In genomic region chr17:18698473-18699103, GRCh38 we compare ENCODE assay signal across 9 cellular contexts. TPM values are rescaled to one million over a fixed set of nuclear protein-coding genes. Genes with fewer than 3 reads are reported as not detected.
DNase-seq lines count a peak whose midpoint lies in the region; ATAC-seq and TF ChIP-seq lines count a peak whose summit lies in the region.
"Not testable (repeated sequence)": the region's sequence is repeated elsewhere in the genome, so short reads cannot be mapped to it uniquely, and the experiment has no call there.
"Had no signal": no experiment of that assay in that cellular context is flagged by ENCODE, and none has a peak within 500 bp of the region (broad histone marks: within the 10 kb centered on the region; RNA-seq: fewer than 3 reads in every experiment).

No MANE protein-coding gene starts in this region.

- H3K4me1 ChIP-seq in Caco-2; trophoblast cell (ENCODE audit: control insufficient read depth in 1 of 2, insufficient read depth in 2 of 2, low read length in 2 of 2); transverse colon: not testable (repeated sequence)

- peak overlapping the region; percentile 81 for H3K27ac Mint-ChIP-seq in Caco-2 (ENCODE audit: unreplicated experiment)
- peak overlapping the region; percentile 79 for H3K27ac Mint-ChIP-seq in activated CD8-positive, alpha-beta T cell treated with anti-CD3 and anti-CD28 coated beads for 36 hours
- H3K27ac Mint-ChIP-seq in central memory CD8-positive, alpha-beta T cell (ENCODE audit: low read depth) = not testable (repeated sequence)

- H3K27me3 Mint-ChIP-seq in Caco-2 (ENCODE audit: insufficient read depth, unreplicated experiment); activated CD8-positive, alpha-beta T cell treated with anti-CD3 and anti-CD28 coated beads for 36 hours; central memory CD8-positive, alpha-beta T cell: not testable (repeated sequence)

- TF ChIP-seq POLR2A in transverse colon (IDR thresholded peaks at IDR 0.05) = not testable (repeated sequence)

- H4K8ac ChIP-seq in trophoblast cell (ENCODE audit: low read depth, low read length) = peak overlapping the region; percentile 72

- not testable (repeated sequence) for H2AK5ac ChIP-seq in trophoblast cell (ENCODE audit: low read length)

- not testable (repeated sequence) for H3K36me3 Mint-ChIP-seq in Caco-2 (ENCODE audit: insufficient read depth, unreplicated experiment); activated CD8-positive, alpha-beta T cell treated with anti-CD3 and anti-CD28 coated beads for 36 hours (ENCODE audit: low read depth); central memory CD8-positive, alpha-beta T cell (ENCODE audit: insufficient read depth)

- peak overlapping the region; percentile 44 for H3K23ac ChIP-seq in trophoblast cell (ENCODE audit: low read length)

- peak overlapping the region; percentile 53 for H3K14ac ChIP-seq in trophoblast cell (ENCODE audit: low read length)

- not testable (repeated sequence) for H2BK12ac ChIP-seq in trophoblast cell (ENCODE audit: low read length)

- H3K9ac ChIP-seq in trophoblast cell (ENCODE audit: low read length) = not testable (repeated sequence)

- ATAC-seq in activated CD8-positive, alpha-beta T cell treated with anti-CD3 and anti-CD28 coated beads for 36 hours; central memory CD8-positive, alpha-beta T cell (replicated peaks; ENCODE audit: extremely low read depth, poor library complexity, severe bottlenecking): not testable (repeated sequence)

- not testable (repeated sequence) for H3K4me1 Mint-ChIP-seq in Caco-2 (ENCODE audit: low read depth, unreplicated experiment)
- H3K4me1 Mint-ChIP-seq in activated CD8-positive, alpha-beta T cell treated with anti-CD3 and anti-CD28 coated beads for 36 hours (ENCODE audit: low read depth) = peaks cover 14% of the 10 kb centered on the region
- peaks cover 11% of the 10 kb centered on the region for H3K4me1 Mint-ChIP-seq in central memory CD8-positive, alpha-beta T cell

- H3K79me1 ChIP-seq in trophoblast cell (ENCODE audit: low read length) = not testable (repeated sequence)

- not testable (repeated sequence) for H3K9me3 Mint-ChIP-seq in Caco-2 (ENCODE audit: unreplicated experiment); activated CD8-positive, alpha-beta T cell treated with anti-CD3 and anti-CD28 coated beads for 36 hours; central memory CD8-positive, alpha-beta T cell

- POLR2A ChIA-PET in Caco-2 (lab: Charles Lee) = interaction anchor here (0.7 kb wide), 1 partner anchor 306 kb away, joined by 3 read pairs; no protein-coding TSS in a partner anchor
- POLR2A ChIA-PET in activated CD8-positive, alpha-beta T cell treated with anti-CD3 and anti-CD28 coated beads for 36 hours (lab: Charles Lee) = not testable (repeated sequence)

- no CpG with 5 or more reads among the region's 8 CpGs for WGBS in trophoblast cell (ENCODE audit: extremely low coverage, insufficient coverage, insufficient read length)
- 50 to 95% methylated on average over 3 to 8 of the region's 8 CpGs for WGBS in transverse colon (ENCODE audit: low coverage in 1 of 2), 2 donors

- not testable (repeated sequence) for H3K9me3 ChIP-seq in Caco-2; MG63; trophoblast cell (ENCODE audit: insufficient read depth, low read depth, low read length); transverse colon

- intact Hi-C loops in Caco-2 (cut with micrococcal nuclease; ENCODE audit: unreplicated experiment); activated CD8-positive, alpha-beta T cell treated with anti-CD3 and anti-CD28 coated beads for 36 hours (cut with micrococcal nuclease); transverse colon (cut with DNase I; ENCODE audit: low total_unique reads): not testable (repeated sequence)

- not testable (repeated sequence) for H2BK5ac ChIP-seq in trophoblast cell (ENCODE audit: low read depth, low read length, poor library complexity)

- peak overlapping the region; percentile 93 for H4K12ac ChIP-seq in trophoblast cell (ENCODE audit: low read depth, low read length)

- H3K27me3 ChIP-seq in Caco-2 (replicated peaks; ENCODE audit: control insufficient read depth, insufficient read depth, low read length); MG63; trophoblast cell (ENCODE audit: insufficient read depth, low read length); transverse colon: not testable (repeated sequence)

- not testable (repeated sequence) for H3K4ac ChIP-seq in trophoblast cell (ENCODE audit: low read depth, low read length)

- H2AFZ ChIP-seq in trophoblast cell (ENCODE audit: insufficient read depth, low read length, poor library complexity) = peak overlapping the region; percentile 32

- H3K18ac ChIP-seq in trophoblast cell (ENCODE audit: low read length) = not testable (repeated sequence)

- CTCF ChIA-PET in Caco-2 (lab: Charles Lee) = interaction anchor here (1.3 kb wide), 1 partner anchor 73 kb away, joined by 6 read pairs; no protein-coding TSS in a partner anchor
- CTCF ChIA-PET in activated CD8-positive, alpha-beta T cell treated with anti-CD3 and anti-CD28 coated beads for 36 hours (lab: Charles Lee) = interaction anchor here (2.0 kb wide), 1 partner anchor 72 kb away, joined by 8 read pairs; no protein-coding TSS in a partner anchor

- H4K91ac ChIP-seq in trophoblast cell (ENCODE audit: low read depth, low read length) = not testable (repeated sequence)

- not testable (repeated sequence) for TF ChIP-seq CTCF in Caco-2 (IDR thresholded peaks at IDR 0.05; ENCODE audit: insufficient read depth in 1 of 2, low read depth in 1 of 2, low read length in 1 of 2, severe bottlenecking in 1 of 2, unreplicated experiment in 1 of 2); activated CD8-positive, alpha-beta T cell treated with anti-CD3 and anti-CD28 coated beads for 36 hours (IDR thresholded peaks at IDR 0.05); transverse colon (IDR thresholded peaks at IDR 0.05)

- peak overlapping the region; percentile 92 for H3K4me3 Mint-ChIP-seq in Caco-2 (ENCODE audit: unreplicated experiment)
- peak overlapping the region; percentile 85 for H3K4me3 Mint-ChIP-seq in activated CD8-positive, alpha-beta T cell treated with anti-CD3 and anti-CD28 coated beads for 36 hours
- peak overlapping the region; percentile 89 for H3K4me3 Mint-ChIP-seq in central memory CD8-positive, alpha-beta T cell

- H3K27ac ChIP-seq in trophoblast cell (ENCODE audit: low read depth, low read length) = not testable (repeated sequence)
- peak overlapping the region in 3 of 4 donors; percentile 56 to 73 (median 70) for H3K27ac ChIP-seq in transverse colon

- BruUV-seq in Caco-2 (replicated peaks; lab: Mats Ljungman, UMichigan) = TSS peak; percentile 49

- H3K4me3 ChIP-seq in Caco-2 (ENCODE audit: low read depth, low read length) (peak overlapping the region; percentile 45), MG63 (peak overlapping the region; percentile 49), transverse colon (peak overlapping the region; percentile 15 to 79 (median 51))
- not testable (repeated sequence) for H3K4me3 ChIP-seq in trophoblast cell (ENCODE audit: low read depth, low read length)

- in situ Hi-C loops in transverse colon (cut with MboI; ENCODE audit: low pct_ligation_motif_present in 1 of 4, low pct_unique_long_range_greater_than_20kb in 1 of 4, low sequenced_read_pairs in 3 of 4) = not testable (repeated sequence)

- TF ChIP-seq EP300 in transverse colon (IDR thresholded peaks at IDR 0.05; ENCODE audit: low read depth) = not testable (repeated sequence)

- DNase-seq in Caco-2; MG63; activated CD8-positive, alpha-beta T cell treated with anti-CD3 and anti-CD28 coated beads for 36 hours; central memory CD8-positive, alpha-beta T cell (ENCODE audit: low spot score in 2 of 2); trophoblast cell; transverse colon: not testable (repeated sequence)
- peak; percentile 2 for DNase-seq in germinal center (ENCODE audit: low spot score)
- DNase-seq in medulla oblongata (ENCODE audit: extremely low spot score) = peak; percentile 51

- H3K36me3 ChIP-seq in Caco-2 (ENCODE audit: control insufficient read depth, insufficient read depth, low read length); MG63; trophoblast cell (ENCODE audit: control insufficient read depth in 1 of 2, insufficient read depth in 2 of 2, low read length in 2 of 2); transverse colon: not testable (repeated sequence)

- not testable (repeated sequence) for H2BK120ac ChIP-seq in trophoblast cell (ENCODE audit: insufficient read depth, low read length, poor library complexity)

- H3K79me2 ChIP-seq in trophoblast cell (ENCODE audit: control insufficient read depth, insufficient read depth, low read length, poor library complexity) = not testable (repeated sequence)

- peak overlapping the region; percentile 73 for H3K4me2 ChIP-seq in trophoblast cell (ENCODE audit: low read length)

RNA-seq across cellular contexts. Expression of gene FOXO3B, which starts 16.5 kb away (rescaled TPM):
- total RNA-seq in Caco-2 (2022) (7.0 and 7.3 TPM in 2 replicates), transverse colon (10 to 100 TPM in 2 of 4 donors, 1 to 10 TPM in 2; 3.1 to 36.7 (median 12.4) TPM)
- total RNA-seq in MG63 (2014; rRNA removed; shearing (Covaris generic); ENCODE audit: low replicate concordance) = 4.5 TPM in 1 of 2 replicates, not detected in the other
- total RNA-seq in activated CD8-positive, alpha-beta T cell treated with anti-CD3 and anti-CD28 coated beads for 36 hours = 1 to 10 TPM; 7.2 to 7.5 TPM
- 5.0 and 5.3 TPM in 2 replicates for polyA plus RNA-seq in trophoblast cell (2013)

RNA-seq across cellular contexts. Expression of gene FBXW10, which starts 45.3 kb away (rescaled TPM):
- 0.11 TPM in 1 of 2 replicates, not detected in the other for total RNA-seq in Caco-2 (2022)
- not detected in 2 replicates for total RNA-seq in MG63 (2014; rRNA removed; shearing (Covaris generic); ENCODE audit: low replicate concordance)
- not detected for total RNA-seq in activated CD8-positive, alpha-beta T cell treated with anti-CD3 and anti-CD28 coated beads for 36 hours
- polyA plus RNA-seq in trophoblast cell (2013) = 0.03 and 0.04 TPM in 2 replicates
- total RNA-seq in transverse colon = under 1 TPM in 1 of 4 donors, not detected in 3; 0.27 TPM
- total RNA-seq: left ventricle myocardium superior had no signal

RNA-seq across cellular contexts. Expression of gene TBC1D28, which starts 54.4 kb away (rescaled TPM):
- total RNA-seq in Caco-2 (2022) (not detected in 2 replicates), transverse colon (not detected)
- total RNA-seq in MG63 (2014; rRNA removed; shearing (Covaris generic); ENCODE audit: low replicate concordance) = not detected in 2 replicates
- not detected for total RNA-seq in activated CD8-positive, alpha-beta T cell treated with anti-CD3 and anti-CD28 coated beads for 36 hours
- polyA plus RNA-seq in trophoblast cell (2013) = 0.03 TPM in 1 of 2 replicates, not detected in the other
- total RNA-seq: left ventricle myocardium superior had no signal
